In the genomic region with DNA sequence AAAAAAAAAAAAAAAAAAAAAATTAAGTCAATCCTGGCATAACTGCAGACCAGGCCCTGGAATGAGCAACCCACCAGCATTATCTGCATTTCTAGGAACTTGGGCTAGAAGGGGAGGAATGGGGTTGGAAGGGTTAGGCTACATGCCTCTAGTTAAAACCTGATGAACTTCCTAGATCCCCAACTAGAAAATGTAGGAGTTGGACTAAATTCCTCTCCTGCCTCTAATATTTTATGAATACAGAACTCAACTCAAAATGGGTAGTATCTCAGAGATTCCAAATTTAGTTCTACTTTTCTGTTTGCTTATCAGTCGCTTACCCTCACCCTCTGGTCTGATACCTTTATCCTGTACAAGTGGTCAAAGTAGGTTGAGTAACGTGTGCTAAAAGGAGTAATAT, we compare ENCODE assay signal across 1 cellular context. TPM values are rescaled to one million over a fixed set of nuclear protein-coding genes. Genes with fewer than 3 reads are reported as not detected.
"Had no signal": no experiment of that assay in that cellular context is flagged by ENCODE, and none has a peak within 500 bp of the region (broad histone marks: within the 10 kb centered on the region; RNA-seq: fewer than 3 reads in every experiment).

No MANE protein-coding gene starts in this region.

RNA-seq across cellular contexts. Expression of gene HEATR4, which starts 29.4 kb away (rescaled TPM):
- total RNA-seq: kidney epithelial cell had no signal
